26 cellular contexts compared by ENCODE assay signal in the genomic region with DNA sequence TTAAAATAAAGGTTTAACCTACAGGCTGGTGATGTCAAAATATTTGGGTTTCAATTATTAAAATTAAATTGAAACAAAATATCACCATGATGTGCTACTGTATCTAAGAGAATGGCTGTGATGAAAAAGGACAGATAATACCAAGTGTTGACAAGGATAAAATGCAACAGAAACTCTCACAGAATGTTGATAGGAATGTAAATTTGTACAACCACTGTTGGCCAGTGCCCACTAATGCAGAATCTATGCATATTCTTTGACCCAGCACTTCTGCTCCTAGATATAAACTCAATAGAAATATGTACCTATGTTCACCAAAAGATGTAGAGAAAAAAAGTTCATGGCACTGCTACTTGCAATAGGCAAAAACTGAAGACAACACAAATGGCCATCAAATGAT.
"Had no signal": no experiment of that assay in that cellular context is flagged by ENCODE, and none has a peak within 500 bp of the region (broad histone marks: within the 10 kb centered on the region; RNA-seq: fewer than 3 reads in every experiment).

No MANE protein-coding gene starts in this region.

- ATAC-seq: stimulated activated effector memory CD8-positive, alpha-beta T cell treated with anti-CD3 and anti-CD28 coated beads, Interleukin-12 subunit alpha, Interleukin-12 subunit beta, amount 100 ng/mL, for 72 hours; stimulated activated memory B cell treated with anti-CD40 and anti-IgM and Interleukin-4, amounts not matched to agents 10 μg/mL and 1 μg/mL and 100 μg/mL, for 72 hours; stimulated activated naive B cell treated with anti-CD40 and anti-IgM and Interleukin-4, amounts not matched to agents 10 μg/mL and 1 μg/mL and 100 μg/mL, for 72 hours; stimulated activated naive CD8-positive, alpha-beta T cell treated with anti-CD3 and anti-CD28 coated beads, Interleukin-15, amount 100 ng/mL, for 72 hours; stimulated activated naive CD8-positive, alpha-beta T cell treated with anti-CD3 and anti-CD28 coated beads, Interleukin-15, Interleukin-2, amounts not matched to agents 100 U/mL and 50 U/mL, for 24 hours; upper lobe of right lung had no signal

- H3K4me3 ChIP-seq: stomach, suprapubic skin, testis, thoracic aorta, thyroid gland, tibial artery, tibial nerve, transverse colon, upper lobe of left lung, upper lobe of right lung, uterus, vagina had no signal

- H3K36me3 ChIP-seq: stomach, suprapubic skin, thoracic aorta, thyroid gland, tibial artery, tibial nerve, transverse colon, upper lobe of left lung, upper lobe of right lung, uterus, vagina had no signal

- FAIRE-seq: urothelium cell line had no signal

- H3K27ac ChIP-seq: stomach, suprapubic skin, testis, thoracic aorta, thyroid gland, tibial artery, tibial nerve, transverse colon, upper lobe of left lung, upper lobe of right lung, uterus, vagina had no signal

- DNase-seq: stimulated activated CD4-positive, alpha-beta T cell treated with anti-CD3 and anti-CD28 coated beads, Interleukin-2, amount 100 ng/mL, for 48 hours; stimulated activated CD4-positive, alpha-beta T cell treated with anti-CD3 and anti-CD28 coated beads, Interleukin-4, amount 100 ng/mL, for 1 hour; stimulated activated CD4-positive, alpha-beta T cell treated with anti-CD3 and anti-CD28 coated beads, Interleukin-4, amount 100 ng/mL, for 24 hours; stimulated activated CD4-positive, alpha-beta T cell treated with anti-CD3 and anti-CD28 coated beads, Interleukin-4, amount 100 ng/mL, for 4 hours; stimulated activated CD8-positive, alpha-beta memory T cell treated with anti-CD3 and anti-CD28 coated beads, Interleukin-4, amount 100 ng/mL, for 48 hours; stimulated activated naive B cell treated with anti-CD40 and anti-IgM and Interleukin-4, amounts not matched to agents 10 μg/mL and 1 μg/mL and 100 μg/mL, for 72 hours; stimulated activated naive CD4-positive, alpha-beta T cell; stimulated activated naive CD4-positive, alpha-beta T cell treated with Interleukin-2 at 50 U/mL for 16 hours; stimulated activated naive CD8-positive, alpha-beta T cell treated with anti-CD3 and anti-CD28 coated beads, Interleukin-15, amount 100 ng/mL, for 72 hours; stimulated activated naive CD8-positive, alpha-beta T cell treated with anti-CD3 and anti-CD28 coated beads, Interleukin-15, Interleukin-2, amounts not matched to agents 100 U/mL and 50 U/mL, for 24 hours; stomach; substantia nigra; testis; thyroid gland; tibial artery; transverse colon; upper lobe of left lung; upper lobe of right lung; uterus had no signal

- H3K27me3 ChIP-seq: stomach, suprapubic skin, testis, thyroid gland, tibial artery, tibial nerve, transverse colon, upper lobe of left lung, upper lobe of right lung, uterus, vagina had no signal

- H3K4me1 ChIP-seq: stomach, suprapubic skin, testis, thyroid gland, tibial artery, tibial nerve, transverse colon, upper lobe of left lung, upper lobe of right lung, uterus, vagina had no signal

- H3K9me3 ChIP-seq: stomach, suprapubic skin, testis, thoracic aorta, thyroid gland, tibial artery, tibial nerve, transverse colon, upper lobe of left lung, upper lobe of right lung, uterus, vagina had no signal
